ENCODE assay signal across 1 cellular context in genomic region chr17:57834146-57834741, GRCh38.
TF ChIP-seq lines count a peak whose summit lies in the region.

No MANE protein-coding gene starts in this region.

TF ChIP-seq in WTC11, 78 proteins besides CTCF, POLR2A, EP300 and RAD21 (continued from another document):
- TF ChIP-seq ZNF532 (CRISPR knock-in tag; IDR thresholded peaks at IDR 0.05; ENCODE audit: borderline replicate concordance) (no peak), ZNF396 (CRISPR knock-in tag; IDR thresholded peaks at IDR 0.05; ENCODE audit: borderline replicate concordance) (no peak), AFF4 (CRISPR knock-in tag; IDR thresholded peaks at IDR 0.05; ENCODE audit: borderline replicate concordance) (no peak), ZSCAN18 (CRISPR knock-in tag; IDR thresholded peaks at IDR 0.05) (no peak), NFE2L1 (CRISPR knock-in tag; IDR thresholded peaks at IDR 0.05) (no peak), GRHL2 (CRISPR knock-in tag; IDR thresholded peaks at IDR 0.05; ENCODE audit: insufficient replicate concordance, severe bottlenecking) (no peak)
